ENCODE assay signal across 27 cellular contexts in the genomic region with DNA sequence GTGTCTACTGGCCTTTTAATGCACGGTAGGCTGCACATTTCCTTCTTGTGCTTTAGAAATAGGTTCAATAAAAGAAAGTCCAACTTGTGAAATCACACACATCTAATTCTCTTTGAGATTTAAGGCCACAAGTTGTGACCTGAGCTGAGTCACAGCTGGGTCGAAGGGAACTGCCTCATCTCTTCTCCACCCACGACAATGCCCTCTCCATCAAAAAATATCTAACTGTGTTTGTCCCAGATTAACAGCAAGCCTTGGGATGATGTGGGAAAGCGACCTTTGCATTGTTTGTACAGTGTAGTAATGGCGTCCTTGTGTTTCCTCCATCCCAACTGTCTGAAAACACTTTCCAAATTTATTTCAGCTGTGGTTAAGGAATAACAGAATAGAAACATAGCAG.
DNase-seq lines count a peak whose midpoint lies in the region; ATAC-seq and TF ChIP-seq lines count a peak whose summit lies in the region.
"Had no signal": no experiment of that assay in that cellular context is flagged by ENCODE, and none has a peak within 500 bp of the region (broad histone marks: within the 10 kb centered on the region; RNA-seq: fewer than 3 reads in every experiment).

No MANE protein-coding gene starts in this region.

- H3K4me3 Mint-ChIP-seq in nephron: no peak overlapping the region
- H3K4me3 Mint-ChIP-seq: activated T-helper 17 cell treated with anti-CD3 and anti-CD28 coated beads, Interleukin-2, amount 50 U/mL, for 72 hours; mesothelial cell of epicardium; natural killer cell treated with Interleukin-12 subunit alpha and Interleukin-12 subunit beta and Interleukin-15 and Interleukin-18, amount 100 ng/mL, for 72 hours had no signal

- H3K4me1 ChIP-seq in SK-N-SH (ENCODE audit: control insufficient read depth in 1 of 2, insufficient read depth in 2 of 2, low read depth in 1 of 2, low read length in 1 of 2) (no peaks in the 10 kb centered on the region), MM.1S (ENCODE audit: low read length) (no peaks in the 10 kb centered on the region)
- H3K4me1 ChIP-seq: BE2C, heart left ventricle, right lobe of liver, stomach had no signal

- no peak overlapping the region for H3K9ac ChIP-seq in SK-N-SH
- no peak overlapping the region for H3K9ac ChIP-seq in MM.1S (ENCODE audit: low read length)

- no peak for TF ChIP-seq RAD21 in SK-N-SH (IDR thresholded peaks at IDR 0.05; ENCODE audit: low read length)

- no peak overlapping the region for H3K4me2 ChIP-seq in SK-N-SH
- no peak overlapping the region for H3K4me2 ChIP-seq in MM.1S (ENCODE audit: low read depth, low read length)

- TF ChIP-seq CTCF in SK-N-SH (IDR thresholded peaks at IDR 0.05): no peak
- TF ChIP-seq CTCF in brain microvascular endothelial cell (IDR thresholded peaks at IDR 0.05; ENCODE audit: low read depth, low read length, missing control alignments): no peak
- no peak for TF ChIP-seq CTCF in nephron (IDR thresholded peaks at IDR 0.05; ENCODE audit: unreplicated experiment in 3 of 3)
- no peak for TF ChIP-seq CTCF in MM.1S (IDR thresholded peaks at IDR 0.05; ENCODE audit: low read length)

- ATAC-seq in SK-N-SH treated with all-trans-retinoic acid at 6 μM for 48 hours (no peak), GM18867 (IDR thresholded peaks at IDR 0.05; ENCODE audit: unreplicated experiment) (no peak)
- ATAC-seq: activated naive CD4-positive, alpha-beta T cell treated with anti-CD3 and anti-CD28 coated beads, Interleukin-2, amount 50 U/mL, for 72 hours; activated T-helper 17 cell treated with anti-CD3 and anti-CD28 coated beads, Interleukin-2, amount 50 U/mL, for 72 hours; GM12878; left lobe of liver; natural killer cell treated with Interleukin-12 subunit alpha and Interleukin-12 subunit beta and Interleukin-15 and Interleukin-18, amount 100 ng/mL, for 72 hours had no signal

- 22% methylated on average over 5 of the region's 5 CpGs for WGBS in SK-N-SH (ENCODE audit: low lambda C conversion rate)

- H3K9me2 ChIP-seq in SK-N-SH (no peaks in the 10 kb centered on the region), MM.1S (replicated peaks; ENCODE audit: insufficient read depth, low read length) (no peaks in the 10 kb centered on the region)

- H3K9me3 Mint-ChIP-seq in nephron: no peaks in the 10 kb centered on the region
- H3K9me3 Mint-ChIP-seq: activated naive CD4-positive, alpha-beta T cell treated with anti-CD3 and anti-CD28 coated beads, Interleukin-2, amount 50 U/mL, for 72 hours; activated T-helper 17 cell treated with anti-CD3 and anti-CD28 coated beads, Interleukin-2, amount 50 U/mL, for 72 hours had no signal

- peak overlapping the region; percentile 56 to 72 (median 66) for H3K27ac Mint-ChIP-seq in nephron
- H3K27ac Mint-ChIP-seq: activated naive CD4-positive, alpha-beta T cell treated with anti-CD3 and anti-CD28 coated beads, Interleukin-2, amount 50 U/mL, for 72 hours; activated T-helper 17 cell treated with anti-CD3 and anti-CD28 coated beads, Interleukin-2, amount 50 U/mL, for 72 hours; mesothelial cell of epicardium; natural killer cell treated with Interleukin-12 subunit alpha and Interleukin-12 subunit beta and Interleukin-15 and Interleukin-18, amount 100 ng/mL, for 72 hours had no signal

- H3K27me3 ChIP-seq in SK-N-SH (ENCODE audit: insufficient read depth) (no peaks in the 10 kb centered on the region), brain microvascular endothelial cell (replicated peaks) (no peaks in the 10 kb centered on the region), MM.1S (replicated peaks; ENCODE audit: insufficient read depth, low read length) (no peaks in the 10 kb centered on the region)
- H3K27me3 ChIP-seq: BE2C, right lobe of liver had no signal

- H3K27me3 Mint-ChIP-seq in nephron (ENCODE audit: low read depth): no peaks in the 10 kb centered on the region

- H3K36me3 ChIP-seq in SK-N-SH (replicated peaks in 1 of 2; ENCODE audit: control insufficient read depth in 1 of 2, insufficient read depth in 2 of 2, low read length in 1 of 2) (no peaks in the 10 kb centered on the region), brain microvascular endothelial cell (replicated peaks) (no peaks in the 10 kb centered on the region), MM.1S (replicated peaks; ENCODE audit: insufficient read depth, low read length) (no peaks in the 10 kb centered on the region)
- H3K36me3 ChIP-seq: BE2C, heart left ventricle, right lobe of liver, stomach had no signal

- POLR2A ChIA-PET in SK-N-SH (lab: Yijun Ruan, JAX): no interaction called here

- H3K27ac ChIP-seq in SK-N-SH (ENCODE audit: low read depth in 2 of 2, low read length in 1 of 2): peak overlapping the region in 1 of 2 experiments; percentile 50; a peak in 2 of 4 replicates
- peak overlapping the region; percentile 53 for H3K27ac ChIP-seq in brain microvascular endothelial cell
- H3K27ac ChIP-seq in MM.1S (ENCODE audit: low read length): no peak overlapping the region
- H3K27ac ChIP-seq: epithelial cell of prostate, right lobe of liver, stomach had no signal

- H3K79me2 ChIP-seq in SK-N-SH (ENCODE audit: insufficient read depth) (no peaks in the 10 kb centered on the region), MM.1S (ENCODE audit: low read length) (no peaks in the 10 kb centered on the region)

- H3K9me3 ChIP-seq in SK-N-SH (no peaks in the 10 kb centered on the region), MM.1S (replicated peaks; ENCODE audit: insufficient read depth, low read length) (no peaks in the 10 kb centered on the region)
- H3K9me3 ChIP-seq: BE2C, heart left ventricle, right lobe of liver, stomach had no signal

- CTCF ChIA-PET in SK-N-SH (lab: Yijun Ruan, JAX): no interaction called here

- in situ Hi-C loops in brain microvascular endothelial cell (cut with HindIII; ENCODE audit: low pct_ligation_motif_present, low sequenced_read_pairs): no loop called here

- peaks cover 6% of the 10 kb centered on the region for H3K4me1 Mint-ChIP-seq in nephron
- H3K4me1 Mint-ChIP-seq: activated T-helper 17 cell treated with anti-CD3 and anti-CD28 coated beads, Interleukin-2, amount 50 U/mL, for 72 hours; mesothelial cell of epicardium had no signal

- H3F3A ChIP-seq in SK-N-SH (replicated peaks; ENCODE audit: insufficient read depth) (no peaks in the 10 kb centered on the region), MM.1S (ENCODE audit: insufficient read depth, low read length) (no peaks in the 10 kb centered on the region)

- DNase-seq in SK-N-SH (no peak), brain microvascular endothelial cell (peak; percentile 25), NCI-H2196 (lab: John Stamatoyannopoulos, UW; ENCODE audit: unreplicated experiment) (no peak), MM.1S (no peak)
- DNase-seq in activated naive CD4-positive, alpha-beta T cell treated with anti-CD3 and anti-CD28 coated beads, Interleukin-2, amount 50 U/mL, for 16 hours: no peak
- DNase-seq: activated CD4-positive, alpha-beta T cell treated with anti-CD3 and anti-CD28 coated beads, Interleukin-2, amount 50 U/mL, for 48 hours; activated CD8-positive, alpha-beta memory T cell treated with anti-CD3 and anti-CD28 coated beads, Interleukin-2, amount 50 U/mL, for 48 hours; BE2C; cerebellar nuclear complex; DMS79; heart left ventricle; Kasumi-1; NCI-H2227 treated with DMSO at 0.1 percent for 48 hours; NCI-H748 treated with DMSO at 0.1 percent for 48 hours; right lobe of liver; stimulated activated CD8-positive, alpha-beta memory T cell treated with anti-CD3 and anti-CD28 coated beads, Interleukin-4, amount 100 ng/mL, for 48 hours; stomach had no signal

- no peak for TF ChIP-seq EP300 in SK-N-SH (IDR thresholded peaks at IDR 0.05; ENCODE audit: borderline replicate concordance in 1 of 2, low read depth in 1 of 2, low read length in 1 of 2)

- H4K20me1 ChIP-seq in SK-N-SH (ENCODE audit: insufficient read depth) (no peaks in the 10 kb centered on the region), MM.1S (ENCODE audit: insufficient read depth, low read length) (no peaks in the 10 kb centered on the region)

- H2AFZ ChIP-seq in SK-N-SH (ENCODE audit: low read depth) (0 out of 2 replicates have a peak overlapping the region, but pooled peaks have one; percentile 24), MM.1S (ENCODE audit: low read length) (no peak overlapping the region)

- H3K4me3 ChIP-seq in SK-N-SH (ENCODE audit: low read depth in 2 of 2, low read length in 1 of 2) (no peak overlapping the region), brain microvascular endothelial cell (ENCODE audit: low read depth, low read length) (no peak overlapping the region), MM.1S (ENCODE audit: low read length) (no peak overlapping the region)
- H3K4me3 ChIP-seq: GM12878, heart left ventricle, right lobe of liver, stomach had no signal

- H3K36me3 Mint-ChIP-seq in nephron (ENCODE audit: low read depth): no peaks in the 10 kb centered on the region
- H3K36me3 Mint-ChIP-seq: activated naive CD4-positive, alpha-beta T cell treated with anti-CD3 and anti-CD28 coated beads, Interleukin-2, amount 50 U/mL, for 72 hours; mesothelial cell of epicardium; natural killer cell treated with Interleukin-12 subunit alpha and Interleukin-12 subunit beta and Interleukin-15 and Interleukin-18, amount 100 ng/mL, for 72 hours had no signal

TF ChIP-seq in SK-N-SH, 30 proteins besides CTCF, POLR2A, EP300 and RAD21 (continues in another document):
- no peak for TF ChIP-seq TEAD4 (IDR thresholded peaks at IDR 0.05; ENCODE audit: borderline replicate concordance, insufficient read depth)
- no peak for TF ChIP-seq RFX5 (IDR thresholded peaks at IDR 0.05; ENCODE audit: low read length)
- TF ChIP-seq SIN3A (IDR thresholded peaks at IDR 0.05; ENCODE audit: borderline replicate concordance, low read depth, low read length): no peak
- TF ChIP-seq TCF12 (IDR thresholded peaks at IDR 0.05): no peak
- TF ChIP-seq ELF1 (IDR thresholded peaks at IDR 0.05): no peak
- TF ChIP-seq POLR2AphosphoS5 (IDR thresholded peaks at IDR 0.05; ENCODE audit: low read depth, low read length): no peak

TF ChIP-seq in SK-N-SH treated with all-trans-retinoic acid at 6 μM for 48 hours, 23 proteins besides CTCF, POLR2A, EP300 and RAD21 (continues in another document):
- TF ChIP-seq, protein P1, sequence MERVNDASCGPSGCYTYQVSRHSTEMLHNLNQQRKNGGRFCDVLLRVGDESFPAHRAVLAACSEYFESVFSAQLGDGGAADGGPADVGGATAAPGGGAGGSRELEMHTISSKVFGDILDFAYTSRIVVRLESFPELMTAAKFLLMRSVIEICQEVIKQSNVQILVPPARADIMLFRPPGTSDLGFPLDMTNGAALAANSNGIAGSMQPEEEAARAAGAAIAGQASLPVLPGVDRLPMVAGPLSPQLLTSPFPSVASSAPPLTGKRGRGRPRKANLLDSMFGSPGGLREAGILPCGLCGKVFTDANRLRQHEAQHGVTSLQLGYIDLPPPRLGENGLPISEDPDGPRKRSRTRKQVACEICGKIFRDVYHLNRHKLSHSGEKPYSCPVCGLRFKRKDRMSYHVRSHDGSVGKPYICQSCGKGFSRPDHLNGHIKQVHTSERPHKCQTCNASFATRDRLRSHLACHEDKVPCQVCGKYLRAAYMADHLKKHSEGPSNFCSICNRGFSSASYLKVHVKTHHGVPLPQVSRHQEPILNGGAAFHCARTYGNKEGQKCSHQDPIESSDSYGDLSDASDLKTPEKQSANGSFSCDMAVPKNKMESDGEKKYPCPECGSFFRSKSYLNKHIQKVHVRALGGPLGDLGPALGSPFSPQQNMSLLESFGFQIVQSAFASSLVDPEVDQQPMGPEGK (CRISPR knock-in tag; IDR thresholded peaks at IDR 0.05; ENCODE audit: borderline replicate concordance): no peak
- TF ChIP-seq ZFP3 (CRISPR knock-in tag; IDR thresholded peaks at IDR 0.05): no peak
- no peak for TF ChIP-seq CSDC2 (CRISPR knock-in tag; IDR thresholded peaks at IDR 0.05)
- TF ChIP-seq ZC3H10 (CRISPR knock-in tag; IDR thresholded peaks at IDR 0.05): no peak
